ENCODE assay signal across 8 cellular contexts in genomic region chr6:31901415-31901952, GRCh38. TPM values are rescaled to one million over a fixed set of nuclear protein-coding genes. Genes with fewer than 3 reads are reported as not detected.
DNase-seq lines count a peak whose midpoint lies in the region; ATAC-seq and TF ChIP-seq lines count a peak whose summit lies in the region.

No MANE protein-coding gene starts in this region.

- TF ChIP-seq CTCF in WTC11 (IDR thresholded peaks at IDR 0.05) = no peak
- no peak for TF ChIP-seq CTCF in chondrocyte (IDR thresholded peaks at IDR 0.05)

- CTCF ChIA-PET in WTC11 (lab: Charles Lee) = interaction anchor here (0.6 to 1.4 kb wide), 4 partner anchors 22 to 51 kb away, joined by 3 to 10 read pairs (median 6); partner anchors contain the start of gene NEU1

- ATAC-seq in WTC11 = 0 out of 2 replicates have a peak, but pooled peaks have one; percentile 1
- ATAC-seq in left lobe of liver = peak; percentile 35
- ATAC-seq in GM18519 (IDR thresholded peaks at IDR 0.05; ENCODE audit: low FRiP score, unreplicated experiment) = no peak
- no peak for ATAC-seq in HG02981 (IDR thresholded peaks at IDR 0.05; ENCODE audit: unreplicated experiment)

- H3K27ac Mint-ChIP-seq in WTC11 = no peak overlapping the region
- H3K27ac Mint-ChIP-seq in chondrocyte (ENCODE audit: unreplicated experiment) = peak overlapping the region; percentile 32

- peak overlapping the region; percentile 64 for H3K4me3 Mint-ChIP-seq in WTC11
- peak overlapping the region; percentile 73 for H3K4me3 Mint-ChIP-seq in chondrocyte (ENCODE audit: unreplicated experiment)

- H3K27me3 Mint-ChIP-seq in WTC11 (ENCODE audit: low read depth) = peaks cover 5% of the 10 kb centered on the region
- H3K27me3 Mint-ChIP-seq in chondrocyte (ENCODE audit: low read depth) = no peaks in the 10 kb centered on the region

- H3K4me1 Mint-ChIP-seq in WTC11 (peaks cover 25% of the 10 kb centered on the region), chondrocyte (ENCODE audit: low read depth) (peaks cover 28% of the 10 kb centered on the region)

- peaks cover 1% of the 10 kb centered on the region; the same call in 1 of the 2 replicates for H3K36me3 Mint-ChIP-seq in WTC11
- no peaks in the 10 kb centered on the region for H3K36me3 Mint-ChIP-seq in chondrocyte (ENCODE audit: low read depth)

- DNase-seq in DMS53 (lab: John Stamatoyannopoulos, UW) = peak; percentile 86
- peak; percentile 29 for DNase-seq in Jurkat, Clone E6-1 (ENCODE audit: low read depth, low spot score)
- peak; percentile 36 for DNase-seq in WTC11 (ENCODE audit: low spot score)
- DNase-seq in chondrocyte (ENCODE audit: low spot score) = peak; percentile 81
- DNase-seq in left lobe of liver (ENCODE audit: low spot score) = peak; percentile 73
- peak; percentile 51 to 55 for DNase-seq in stimulated activated CD4-positive, alpha-beta T cell treated with anti-CD3 and anti-CD28 coated beads, Interleukin-2, amount 100 ng/mL, for 48 hours

- POLR2A ChIA-PET in WTC11 (lab: Charles Lee) = no interaction called here

- H3K9me3 Mint-ChIP-seq in WTC11 (no peaks in the 10 kb centered on the region), chondrocyte (ENCODE audit: low read depth) (no peaks in the 10 kb centered on the region)

- H3K4me3 ChIP-seq in Jurkat, Clone E6-1 (ENCODE audit: low read length) = peak overlapping the region; percentile 63

TF ChIP-seq in WTC11, 78 proteins besides CTCF, POLR2A, EP300 and RAD21 (continues in another document):
- TF ChIP-seq RELA (CRISPR knock-in tag; IDR thresholded peaks at IDR 0.05; ENCODE audit: borderline replicate concordance) = no peak
- no peak for TF ChIP-seq ZNF281 (CRISPR knock-in tag; IDR thresholded peaks at IDR 0.05)
- no peak for TF ChIP-seq AR (CRISPR knock-in tag; IDR thresholded peaks at IDR 0.05)
- TF ChIP-seq ZNF219 (CRISPR knock-in tag; IDR thresholded peaks at IDR 0.05; ENCODE audit: borderline replicate concordance) = no peak
- TF ChIP-seq ZNF671 (CRISPR knock-in tag; IDR thresholded peaks at IDR 0.05) = no peak
- no peak for TF ChIP-seq ZSCAN18 (CRISPR knock-in tag; IDR thresholded peaks at IDR 0.05)
- TF ChIP-seq, protein P1, sequence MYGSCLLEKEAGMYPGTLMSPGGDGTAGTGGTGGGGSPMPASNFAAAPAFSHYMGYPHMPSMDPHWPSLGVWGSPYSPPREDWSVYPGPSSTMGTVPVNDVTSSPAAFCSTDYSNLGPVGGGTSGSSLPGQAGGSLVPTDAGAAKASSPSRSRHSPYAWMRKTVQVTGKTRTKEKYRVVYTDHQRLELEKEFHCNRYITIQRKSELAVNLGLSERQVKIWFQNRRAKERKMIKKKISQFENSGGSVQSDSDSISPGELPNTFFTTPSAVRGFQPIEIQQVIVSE (CRISPR knock-in tag; IDR thresholded peaks at IDR 0.05; ENCODE audit: borderline replicate concordance) = no peak
- no peak for TF ChIP-seq ZNF396 (CRISPR knock-in tag; IDR thresholded peaks at IDR 0.05; ENCODE audit: borderline replicate concordance)
- TF ChIP-seq, protein P2, sequence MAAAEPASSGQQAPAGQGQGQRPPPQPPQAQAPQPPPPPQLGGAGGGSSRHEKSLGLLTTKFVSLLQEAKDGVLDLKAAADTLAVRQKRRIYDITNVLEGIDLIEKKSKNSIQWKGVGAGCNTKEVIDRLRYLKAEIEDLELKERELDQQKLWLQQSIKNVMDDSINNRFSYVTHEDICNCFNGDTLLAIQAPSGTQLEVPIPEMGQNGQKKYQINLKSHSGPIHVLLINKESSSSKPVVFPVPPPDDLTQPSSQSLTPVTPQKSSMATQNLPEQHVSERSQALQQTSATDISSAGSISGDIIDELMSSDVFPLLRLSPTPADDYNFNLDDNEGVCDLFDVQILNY (CRISPR knock-in tag; IDR thresholded peaks at IDR 0.05) = no peak
- no peak for TF ChIP-seq HMGA2 (CRISPR knock-in tag; IDR thresholded peaks at IDR 0.05)
- TF ChIP-seq, protein P3, sequence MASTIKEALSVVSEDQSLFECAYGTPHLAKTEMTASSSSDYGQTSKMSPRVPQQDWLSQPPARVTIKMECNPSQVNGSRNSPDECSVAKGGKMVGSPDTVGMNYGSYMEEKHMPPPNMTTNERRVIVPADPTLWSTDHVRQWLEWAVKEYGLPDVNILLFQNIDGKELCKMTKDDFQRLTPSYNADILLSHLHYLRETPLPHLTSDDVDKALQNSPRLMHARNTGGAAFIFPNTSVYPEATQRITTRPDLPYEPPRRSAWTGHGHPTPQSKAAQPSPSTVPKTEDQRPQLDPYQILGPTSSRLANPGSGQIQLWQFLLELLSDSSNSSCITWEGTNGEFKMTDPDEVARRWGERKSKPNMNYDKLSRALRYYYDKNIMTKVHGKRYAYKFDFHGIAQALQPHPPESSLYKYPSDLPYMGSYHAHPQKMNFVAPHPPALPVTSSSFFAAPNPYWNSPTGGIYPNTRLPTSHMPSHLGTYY (CRISPR knock-in tag; IDR thresholded peaks at IDR 0.05) = no peak

RNA-seq across cellular contexts. Expression of gene ZBTB12, which starts 0.4 kb away (rescaled TPM):
- 7.1 TPM for polyA plus RNA-seq in Jurkat, Clone E6-1 (2012; ENCODE audit: insufficient read depth, insufficient read length)
- total RNA-seq in WTC11 (2021) (24.0 to 46.2 TPM (median 44.1 TPM) in 3 replicates), chondrocyte (6.3 to 7.6 TPM (median 6.7 TPM) in 3 replicates), left lobe of liver (0.86 TPM)

RNA-seq across cellular contexts. Expression of gene EHMT2, which starts 4.0 kb away (rescaled TPM):
- 72.2 TPM for polyA plus RNA-seq in Jurkat, Clone E6-1 (2012; ENCODE audit: insufficient read depth, insufficient read length)
- total RNA-seq in WTC11 (2021) (137 to 169 TPM (median 168 TPM) in 3 replicates), chondrocyte (37.7 to 53.0 TPM (median 40.0 TPM) in 3 replicates), left lobe of liver (15.7 TPM)

RNA-seq across cellular contexts. Expression of gene SLC44A4, which starts 22.7 kb away (rescaled TPM):
- not detected for polyA plus RNA-seq in Jurkat, Clone E6-1 (2012; ENCODE audit: insufficient read depth, insufficient read length)
- total RNA-seq in WTC11 (2021) = 3.1 to 3.5 TPM (median 3.5 TPM) in 3 replicates
- total RNA-seq in chondrocyte = not detected in 3 replicates
- total RNA-seq in left lobe of liver = 0.86 TPM

RNA-seq across cellular contexts. Expression of gene C2, which starts 26.0 kb away (rescaled TPM):
- not detected for polyA plus RNA-seq in Jurkat, Clone E6-1 (2012; ENCODE audit: insufficient read depth, insufficient read length)
- total RNA-seq in WTC11 (2021) (1.3 TPM in 3 replicates), chondrocyte (0.52 to 1.5 TPM (median 0.56 TPM) in 3 replicates), left lobe of liver (451 TPM)

RNA-seq across cellular contexts. Expression of gene NEU1, which starts 38.9 kb away (rescaled TPM):
- 18.6 TPM for polyA plus RNA-seq in Jurkat, Clone E6-1 (2012; ENCODE audit: insufficient read depth, insufficient read length)
- total RNA-seq in WTC11 (2021) (42.6 to 44.8 TPM (median 42.8 TPM) in 3 replicates), chondrocyte (63.8 to 67.5 TPM (median 64.2 TPM) in 3 replicates), left lobe of liver (20.1 TPM)

Comparison
In these comparisons a context has a peak if more than half of its experiments do, and no peak if none do; other contexts are left out.
1. DNase-seq: peak in every context shown above with its lines; median percentile 86 in DMS53; 81 in chondrocyte; 73 in left lobe of liver; 53 in stimulated activated CD4-positive, alpha-beta T cell treated with anti-CD3 and anti-CD28 coated beads, Interleukin-2, amount 100 ng/mL, for 48 hours; 36 in WTC11; 29 in Jurkat, Clone E6-1.
2. ATAC-seq: peak in WTC11 (single experiment) and left lobe of liver (single experiment); none in GM18519 (single experiment) and HG02981 (single experiment).